ENCODE assay signal across 25 cellular contexts in genomic region chr2:133169527-133169926, GRCh38.
"Had no signal": no experiment of that assay in that cellular context is flagged by ENCODE, and none has a peak within 500 bp of the region (broad histone marks: within the 10 kb centered on the region; RNA-seq: fewer than 3 reads in every experiment).

No MANE protein-coding gene starts in this region.

- H3K9me3 ChIP-seq: SJSA1 had no signal

- FAIRE-seq: TTC549 had no signal

- H3K27ac ChIP-seq: brain microvascular endothelial cell, SJSA1 had no signal

- ATAC-seq: activated CD8-positive, alpha-beta T cell treated with anti-CD3 and anti-CD28 coated beads for 36 hours; activated T-cell treated with anti-CD3 and anti-CD28 coated beads, Interleukin-2, amount 50 U/mL, for 72 hours; activated T-helper 17 cell treated with anti-CD3 and anti-CD28 coated beads, Interleukin-2, amount 50 U/mL, for 72 hours; Panc1 had no signal

- DNase-seq: activated CD4-positive, alpha-beta T cell treated with anti-CD3 and anti-CD28 coated beads, Interleukin-2, amount 10 ng/mL, durations not matched to agents 24 days and 14 days; activated CD4-positive, alpha-beta T cell treated with anti-CD3 and anti-CD28 coated beads, Interleukin-2, amount 50 U/mL, for 4 hours; activated CD8-positive, alpha-beta T cell treated with anti-CD3 and anti-CD28 coated beads for 36 hours; activated effector memory CD4-positive, alpha-beta T cell treated with anti-CD3 and anti-CD28 coated beads, Interleukin-2, amount 50 U/mL, for 16 hours; activated naive CD4-positive, alpha-beta T cell; activated naive CD4-positive, alpha-beta T cell treated with anti-CD3 and anti-CD28 coated beads, Interleukin-2, amount 50 U/mL, for 16 hours; activated naive CD8-positive, alpha-beta T cell treated with anti-CD3 and anti-CD28 coated beads for 36 hours; activated T-cell treated with anti-CD3 and anti-CD28 coated beads, Interleukin-2, amount 50 U/mL, for 1 hour; activated T-cell treated with anti-CD3 and anti-CD28 coated beads, Interleukin-2, amount 50 U/mL, for 72 hours; amniotic stem cell; aorta; brain microvascular endothelial cell; central memory CD4-positive, alpha-beta T cell; NCI-H1092 treated with DMSO at 0.1 percent for 48 hours; NCI-H1417 treated with DMSO at 0.1 percent for 48 hours; NCI-H187 treated with DMSO at 0.1 percent for 48 hours; NCI-H2081; NCI-H2171 treated with DMSO at 0.1 percent for 48 hours; NCI-H345; NCI-H524 treated with DMSO at 0.1 percent for 48 hours; SHP77 treated with DMSO at 0.1 percent for 48 hours had no signal

- H3K36me3 ChIP-seq: brain microvascular endothelial cell, SJSA1 had no signal

- H3K4me3 ChIP-seq: SJSA1 had no signal

- H3K27me3 ChIP-seq: brain microvascular endothelial cell, SJSA1 had no signal
